In genomic region chr16:85504242-85504641, GRCh38 we compare ENCODE assay signal across 20 cellular contexts.
DNase-seq lines count a peak whose midpoint lies in the region; ATAC-seq, FAIRE-seq and TF ChIP-seq lines count a peak whose summit lies in the region.
"Had no signal": no experiment of that assay in that cellular context is flagged by ENCODE, and none has a peak within 500 bp of the region (broad histone marks: within the 10 kb centered on the region; RNA-seq: fewer than 3 reads in every experiment).

No MANE protein-coding gene starts in this region.

- no peak overlapping the region for H4K8ac ChIP-seq in trophoblast cell (ENCODE audit: low read depth, low read length)

- H3K4me1 ChIP-seq in cardiac muscle cell (ENCODE audit: low read depth) (peaks cover 17% of the 10 kb centered on the region), heart right ventricle (peaks cover 5 to 32% (median 22%) of the 10 kb centered on the region in 9 donors), K562 (replicated peaks in 1 of 2; ENCODE audit: control insufficient read depth in 2 of 2, insufficient read depth in 2 of 2, low read length in 2 of 2) (peaks cover 0 to 54% of the 10 kb centered on the region in 2 experiments; a peak in 2 of 5 replicates), trophoblast cell (ENCODE audit: control insufficient read depth in 1 of 2, insufficient read depth in 2 of 2, low read length in 2 of 2) (no peaks in the 10 kb centered on the region), PC-3 (ENCODE audit: insufficient read depth, low read length) (no peaks in the 10 kb centered on the region)

- TF ChIP-seq RAD21 in K562 (CRISPR knock-in tag; conservative IDR thresholded peaks at IDR 0.05 in 1 of 2, IDR thresholded peaks at IDR 0.05 in 1 of 2) = no peak

- H3K9me1 ChIP-seq in K562 (ENCODE audit: control insufficient read depth, insufficient read depth, low read length) = no peaks in the 10 kb centered on the region

- no peak overlapping the region for H2BK120ac ChIP-seq in trophoblast cell (ENCODE audit: insufficient read depth, low read length, poor library complexity)

- no peak overlapping the region for H3K4me3 ChIP-seq in cardiac muscle cell
- no peak overlapping the region for H3K4me3 ChIP-seq in heart right ventricle
- H3K4me3 ChIP-seq in K562 = no peak overlapping the region
- H3K4me3 ChIP-seq in trophoblast cell (ENCODE audit: low read depth, low read length) = no peak overlapping the region
- H3K4me3 ChIP-seq in PC-3 (ENCODE audit: low read length) = no peak overlapping the region

- CTCF ChIA-PET in K562 (lab: Yijun Ruan, JAX; ENCODE audit: low intra/inter-chr PET ratio) (no interaction called here), PC-3 (lab: Charles Lee) (no interaction called here)

- H3K27ac ChIP-seq in cardiac muscle cell (peak overlapping the region; percentile 84), heart right ventricle (no peak overlapping the region), K562 (ENCODE audit: extremely low read depth, low read depth, low read length) (no peak overlapping the region), trophoblast cell (ENCODE audit: low read depth, low read length) (no peak overlapping the region), PC-3 (ENCODE audit: low read length) (no peak overlapping the region)
- H3K27ac ChIP-seq: RWPE1 had no signal

- no peak overlapping the region for H2AFZ ChIP-seq in K562 (ENCODE audit: low read depth, low read length)
- H2AFZ ChIP-seq in trophoblast cell (ENCODE audit: insufficient read depth, low read length, poor library complexity) = no peak overlapping the region
- no peak overlapping the region for H2AFZ ChIP-seq in PC-3 (ENCODE audit: low read length)

- H4K91ac ChIP-seq in trophoblast cell (ENCODE audit: low read depth, low read length) = no peak overlapping the region

- no peak for TF ChIP-seq EP300 in K562 (IDR thresholded peaks at IDR 0.05; ENCODE audit: low read length)

- no peak overlapping the region for H2BK12ac ChIP-seq in trophoblast cell (ENCODE audit: low read length)

- intact Hi-C loops in heart right ventricle (cut with DNase I) (no loop called here), K562 (cut with micrococcal nuclease) (no loop called here), PC-3 (cut with micrococcal nuclease) (no loop called here)

- POLR2A ChIA-PET in K562 (lab: Yijun Ruan, JAX) = interaction anchor here (0.6 kb wide), 1 partner anchor 15 kb away, joined by 3 read pairs; no protein-coding TSS in a partner anchor
- POLR2A ChIA-PET in PC-3 (lab: Charles Lee; ENCODE audit: unreplicated experiment) = no interaction called here

- no peak overlapping the region for H4K12ac ChIP-seq in trophoblast cell (ENCODE audit: low read depth, low read length)

- DNase-seq in cardiac muscle cell (ENCODE audit: low read depth in 1 of 2, low spot score in 1 of 2) (no peak), heart right ventricle (no peak), K562 (ENCODE audit: extremely low read depth in 1 of 4, low spot score in 3 of 4) (no peak), trophoblast cell (peak; percentile 48 to 69), PC-3 (no peak), NCI-H524 treated with DMSO at 0.1 percent for 48 hours (lab: John Stamatoyannopoulos, UW) (no peak), SIG-M5 (lab: John Stamatoyannopoulos, UW) (no peak)
- DNase-seq: CD4-positive, alpha-beta T cell; DMS79 treated with DMSO at 0.1 percent for 48 hours; GF-D8; KBM-7; NCI-H1694; NCI-H2029 treated with DMSO at 0.1 percent for 48 hours; NK-92 treated with Interleukin-12 subunit alpha and Interleukin-12 subunit beta, amount 100 ng/mL, for 24 hours; SHP77; T-helper 1 cell had no signal

- TF ChIP-seq CTCF in cardiac muscle cell (IDR thresholded peaks at IDR 0.05; ENCODE audit: low read depth, low read length) = no peak
- no peak for TF ChIP-seq CTCF in heart right ventricle (IDR thresholded peaks at IDR 0.05)
- TF ChIP-seq CTCF in K562 (IDR thresholded peaks at IDR 0.05 in 2 of 3, conservative IDR thresholded peaks at IDR 0.05 in 1 of 3; ENCODE audit: insufficient read depth in 2 of 3, low read depth in 1 of 3, low read length in 3 of 3) = no peak
- no peak for TF ChIP-seq CTCF in PC-3 (conservative IDR thresholded peaks at IDR 0.05; ENCODE audit: low read depth, low read length)

- H3K9me3 ChIP-seq in cardiac muscle cell (ENCODE audit: low read depth) (no peaks in the 10 kb centered on the region), heart right ventricle (no peaks in the 10 kb centered on the region), K562 (replicated peaks; ENCODE audit: control insufficient read depth, insufficient read depth, low read depth, low read length) (no peaks in the 10 kb centered on the region), trophoblast cell (ENCODE audit: insufficient read depth, low read depth, low read length) (no peaks in the 10 kb centered on the region), PC-3 (ENCODE audit: low read length) (no peaks in the 10 kb centered on the region)

- peaks cover 4% of the 10 kb centered on the region for H3K79me1 ChIP-seq in trophoblast cell (ENCODE audit: low read length)

- no peaks in the 10 kb centered on the region for H3F3A ChIP-seq in PC-3 (ENCODE audit: low read length, unreplicated experiment)

- H3K79me2 ChIP-seq in K562 (ENCODE audit: control insufficient read depth, insufficient read depth, low read length) (no peaks in the 10 kb centered on the region), trophoblast cell (ENCODE audit: control insufficient read depth, insufficient read depth, low read length, poor library complexity) (no peaks in the 10 kb centered on the region), PC-3 (ENCODE audit: low read length) (no peaks in the 10 kb centered on the region)

- 78 to 84% methylated on average over 9 of the region's 9 CpGs for WGBS in heart right ventricle, 2 donors
- WGBS in K562 (ENCODE audit: insufficient coverage, low coverage, missing lambda C conversion rate) = 72% methylated on average over 9 of the region's 9 CpGs
- WGBS in trophoblast cell (ENCODE audit: extremely low coverage, insufficient coverage, insufficient read length) = no CpG with 5 or more reads among the region's 9 CpGs

- no peak overlapping the region for H3K4ac ChIP-seq in trophoblast cell (ENCODE audit: low read depth, low read length)

- in situ Hi-C loops in K562 (cut with MboI) = no loop called here

- H3K18ac ChIP-seq in trophoblast cell (ENCODE audit: low read length) = no peak overlapping the region

- H3K14ac ChIP-seq in trophoblast cell (ENCODE audit: low read length) = no peak overlapping the region

- H3K36me3 ChIP-seq in cardiac muscle cell (no peaks in the 10 kb centered on the region), heart right ventricle (no peaks in the 10 kb centered on the region), K562 (ENCODE audit: control insufficient read depth, insufficient read depth, low read length) (peaks cover 9% of the 10 kb centered on the region; the same call in 1 of the 3 replicates), trophoblast cell (ENCODE audit: control insufficient read depth in 1 of 2, insufficient read depth in 2 of 2, low read length in 2 of 2) (no peaks in the 10 kb centered on the region), PC-3 (ENCODE audit: low read depth, low read length) (no peaks in the 10 kb centered on the region)

- no peaks in the 10 kb centered on the region for H3K9me2 ChIP-seq in PC-3 (replicated peaks; ENCODE audit: low read length)

- H2BK5ac ChIP-seq in trophoblast cell (ENCODE audit: low read depth, low read length, poor library complexity) = no peak overlapping the region

- ATAC-seq in heart right ventricle (no peak), K562 (no peak), PC-3 (no peak)

- FAIRE-seq in K562 (lab: Jason Lieb, UNC) = no peak
- FAIRE-seq: GM12891, GM19239, H54 had no signal

- no peak for TF ChIP-seq POLR2A in K562 (conservative IDR thresholded peaks at IDR 0.05)

- H3K9ac ChIP-seq in K562 (ENCODE audit: insufficient read depth in 1 of 2, low read depth in 2 of 2, low read length in 2 of 2) = no peak overlapping the region
- no peak overlapping the region for H3K9ac ChIP-seq in trophoblast cell (ENCODE audit: low read length)
- no peak overlapping the region for H3K9ac ChIP-seq in PC-3 (ENCODE audit: low read length)

- H3K4me2 ChIP-seq in K562 (ENCODE audit: insufficient read depth, low read length) (no peak overlapping the region), trophoblast cell (ENCODE audit: low read length) (no peak overlapping the region), PC-3 (ENCODE audit: low read length) (no peak overlapping the region)

- no TSS peak for BruUV-seq in K562 (replicated peaks; lab: Mats Ljungman, UMichigan)
- BruUV-seq in PC-3 (replicated peaks; lab: Mats Ljungman, UMichigan) = no TSS peak

- H2AK5ac ChIP-seq in trophoblast cell (ENCODE audit: low read length) = no peak overlapping the region

- H4K20me1 ChIP-seq in K562 (replicated peaks; ENCODE audit: control insufficient read depth, insufficient read depth, low read length) = no peaks in the 10 kb centered on the region
- no peaks in the 10 kb centered on the region for H4K20me1 ChIP-seq in PC-3 (ENCODE audit: low read length)

- no peaks in the 10 kb centered on the region for H3K27me3 ChIP-seq in cardiac muscle cell
- no peaks in the 10 kb centered on the region for H3K27me3 ChIP-seq in heart right ventricle
- H3K27me3 ChIP-seq in K562 (ENCODE audit: control insufficient read depth in 2 of 2, insufficient read depth in 2 of 2, low read length in 2 of 2) = no peaks in the 10 kb centered on the region
- no peaks in the 10 kb centered on the region for H3K27me3 ChIP-seq in trophoblast cell (ENCODE audit: insufficient read depth, low read length)
- H3K27me3 ChIP-seq in PC-3 (ENCODE audit: low read length) = no peaks in the 10 kb centered on the region

- H3K23ac ChIP-seq in trophoblast cell (ENCODE audit: low read length) = no peak overlapping the region

TF ChIP-seq in K562, 482 proteins besides CTCF, POLR2A, EP300 and RAD21:
- peak; percentile 44; the same call in 1 of the 2 replicates for TF ChIP-seq CEBPB (tag; IDR thresholded peaks at IDR 0.05)
- no peak for TF ChIP-seq NONO (IDR thresholded peaks at IDR 0.05; ENCODE audit: low read depth in 2 of 2, low read length in 1 of 2)

Comparison
In these comparisons a context has a peak if more than half of its experiments do, and no peak if none do; other contexts are left out.
1. DNase-seq: peak in trophoblast cell (2 of 2); none in cardiac muscle cell (0 of 2), heart right ventricle (0 of 2), K562 (0 of 4), PC-3 (single experiment), NCI-H524 treated with DMSO at 0.1 percent for 48 hours (single experiment) and SIG-M5 (single experiment).